Comparison of ENCODE assay signal across 1 cellular context in the genomic region with DNA sequence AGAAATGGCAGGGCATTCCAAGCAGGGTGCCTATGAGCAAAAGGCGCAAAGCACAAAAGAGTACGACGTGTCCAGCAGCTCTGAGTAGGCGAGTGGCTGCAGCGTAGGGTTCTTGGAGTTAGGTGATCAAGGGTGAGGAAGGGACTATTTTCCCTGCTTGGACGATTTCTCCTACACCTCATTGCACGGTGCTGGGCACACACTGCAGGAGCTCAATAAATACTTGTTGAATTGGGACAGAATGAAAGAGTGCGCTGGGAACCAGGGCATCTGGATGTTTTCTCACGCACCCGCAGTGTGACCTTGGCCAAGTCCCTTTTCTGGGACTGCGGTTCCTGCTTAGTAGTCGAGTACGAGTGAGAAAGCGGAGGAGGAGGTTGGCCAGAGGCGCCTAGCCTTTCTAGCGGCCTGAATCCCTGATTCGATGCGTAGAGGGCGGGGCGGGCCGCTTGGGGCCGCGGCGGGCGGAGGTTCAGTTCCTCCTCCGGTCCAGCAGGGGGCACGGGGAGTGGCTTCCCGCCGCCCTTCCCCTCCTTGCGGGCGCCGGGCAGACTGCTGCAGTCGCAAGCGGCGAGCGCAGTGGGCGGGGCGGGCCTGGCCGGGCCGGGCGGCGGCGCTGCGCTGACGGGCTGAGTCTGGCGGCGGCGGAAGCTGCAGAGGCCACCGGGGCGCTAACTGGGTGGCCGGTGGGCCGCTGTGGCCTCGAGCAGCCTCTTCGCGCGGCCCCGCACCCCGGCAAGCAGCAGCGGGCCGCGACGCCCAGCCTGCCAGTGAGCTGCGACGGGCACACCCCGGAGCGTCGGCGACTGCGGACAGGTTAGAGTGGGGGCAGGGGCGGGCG.
TF ChIP-seq lines count a peak whose summit lies in the region.

TSS of gene FAM199X (plus strand) at position 560 of the 841 bp plus-strand sequence. CDS start 333 bp downstream, outside the sequence.

TF ChIP-seq in A549, 52 proteins besides CTCF, POLR2A, EP300 and RAD21 (continued from another document):
- TF ChIP-seq PBX3 (IDR thresholded peaks at IDR 0.05) (peak; percentile 32; the same call in 1 of the 2 replicates), CBX2 (IDR thresholded peaks at IDR 0.05; ENCODE audit: borderline replicate concordance, low read depth) (no peak), PHF8 (IDR thresholded peaks at IDR 0.05; ENCODE audit: borderline replicate concordance, low read depth) (peak; percentile 88; the same call in 1 of the 2 replicates), JUN (IDR thresholded peaks at IDR 0.05) (peak; percentile 49 to 70; a peak in 2 of 5 replicates), CHD4 (IDR thresholded peaks at IDR 0.05; ENCODE audit: borderline replicate concordance) (no peak)
